ENCODE assay signal across 13 cellular contexts in the genomic region with DNA sequence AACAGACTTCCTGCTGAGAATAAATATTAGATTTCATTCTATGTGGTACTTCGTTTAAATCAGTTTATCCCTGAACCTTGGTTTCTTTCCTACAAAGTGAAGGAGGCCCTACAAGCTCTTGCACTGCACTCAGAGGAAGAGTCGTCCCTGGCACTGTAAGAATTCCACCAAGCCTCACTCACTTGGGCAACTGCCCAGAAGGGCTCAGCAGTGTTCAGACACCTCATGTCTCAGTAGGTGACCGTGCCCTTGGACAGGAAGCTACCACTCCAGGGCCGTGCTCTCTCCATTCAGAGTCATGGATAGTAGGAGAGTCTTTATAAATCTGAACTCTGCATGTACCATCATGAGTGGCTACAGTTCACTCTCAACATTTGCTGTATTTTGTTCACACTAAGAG.
A peak's percentile ranks its signal among the peaks of the same experiment; 100 is the strongest.
DNase-seq lines count a peak whose midpoint lies in the region; TF ChIP-seq lines count a peak whose summit lies in the region.
"Had no signal": no experiment of that assay in that cellular context is flagged by ENCODE, and none has a peak within 500 bp of the region (broad histone marks: within the 10 kb centered on the region; RNA-seq: fewer than 3 reads in every experiment).

No MANE protein-coding gene starts in this region.

- H3K4me3 ChIP-seq in smooth muscle cell = no peak overlapping the region

- H3K4me1 ChIP-seq in smooth muscle cell (ENCODE audit: low read depth) = peaks cover 9% of the 10 kb centered on the region

- DNase-seq in HT1080 (ENCODE audit: low read depth) (peak; percentile 75), caudate nucleus (lab: John Stamatoyannopoulos, UW) (peak in 6 of 61 donors; percentile 15 to 30 (median 18)), inferior parietal cortex (ENCODE audit: extremely low spot score) (peak; percentile 47), smooth muscle cell (lab: John Stamatoyannopoulos, UW; ENCODE audit: unreplicated experiment) (no peak), OCI-M1 (lab: John Stamatoyannopoulos, UW) (no peak), NCI-H69 (lab: John Stamatoyannopoulos, UW) (no peak), NCI-H2081 treated with DMSO at 0.1 percent for 48 hours (lab: John Stamatoyannopoulos, UW) (no peak)
- DNase-seq: activated naive CD8-positive, alpha-beta T cell treated with anti-CD3 and anti-CD28 coated beads for 36 hours; CD4-positive, alpha-beta memory T cell; GOT3; immature natural killer cell; naive thymus-derived CD8-positive, alpha-beta T cell; stimulated activated naive CD8-positive, alpha-beta T cell treated with anti-CD3 and anti-CD28 coated beads, Interleukin-15, Interleukin-2, amounts not matched to agents 100 U/mL and 50 U/mL, for 24 hours had no signal

- no peaks in the 10 kb centered on the region for H3K27me3 ChIP-seq in smooth muscle cell (ENCODE audit: low read depth)

- H3K36me3 ChIP-seq in smooth muscle cell (ENCODE audit: low read depth) = no peaks in the 10 kb centered on the region

- H4K20me1 ChIP-seq in smooth muscle cell (ENCODE audit: low read depth) = no peaks in the 10 kb centered on the region

- H3K79me2 ChIP-seq in smooth muscle cell (ENCODE audit: low read depth) = no peaks in the 10 kb centered on the region

- H2AFZ ChIP-seq in smooth muscle cell (ENCODE audit: low read depth) = no peak overlapping the region

- H3K9ac ChIP-seq in smooth muscle cell (ENCODE audit: low read depth) = no peak overlapping the region

- H3K27ac ChIP-seq in caudate nucleus (ENCODE audit: low read depth, low read length) (peak overlapping the region; percentile 48), smooth muscle cell (ENCODE audit: low read depth) (peak overlapping the region; percentile 27)

- H3K4me2 ChIP-seq in smooth muscle cell = peak overlapping the region; percentile 23

- 82% methylated on average over 4 of the region's 4 CpGs for WGBS in smooth muscle cell (ENCODE audit: low lambda C conversion rate)

- TF ChIP-seq CTCF in smooth muscle cell (IDR thresholded peaks at IDR 0.05; ENCODE audit: borderline replicate concordance, insufficient read depth, poor library complexity, severe bottlenecking) = no peak

- H3K9me3 ChIP-seq in smooth muscle cell (replicated peaks; ENCODE audit: low read depth) = no peaks in the 10 kb centered on the region

- H3F3A ChIP-seq in smooth muscle cell (ENCODE audit: low read depth) = peaks cover 7% of the 10 kb centered on the region

Comparison
In these comparisons a context has a peak if more than half of its experiments do, and no peak if none do; other contexts are left out.
1. DNase-seq: peak in HT1080 (single experiment) and inferior parietal cortex (single experiment); none in smooth muscle cell (single experiment), OCI-M1 (single experiment), NCI-H69 (single experiment) and NCI-H2081 treated with DMSO at 0.1 percent for 48 hours (single experiment).